ENCODE assay signal across 2 cellular contexts in the genomic region with DNA sequence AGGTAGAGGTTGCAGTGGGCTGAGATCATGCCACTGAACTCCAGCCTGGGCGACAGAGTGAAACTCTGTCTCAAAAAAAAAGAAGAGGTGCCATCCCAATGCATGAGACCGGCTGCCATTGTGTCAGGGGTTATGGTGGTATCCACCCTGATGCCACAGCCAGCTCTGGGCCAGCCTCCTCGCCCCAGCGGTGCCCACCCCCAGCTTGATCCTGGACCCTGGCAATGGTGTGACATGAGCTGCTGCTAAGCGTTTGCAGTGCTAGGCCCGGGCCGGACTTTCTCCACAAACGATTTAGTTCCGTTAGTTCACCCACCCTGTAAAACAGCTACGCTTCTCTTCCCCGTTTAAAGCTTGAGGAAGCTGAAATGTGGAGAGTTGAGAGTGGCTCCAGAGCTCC.
TF ChIP-seq lines count a peak whose summit lies in the region.

No MANE protein-coding gene starts in this region.

TF ChIP-seq in GM12891, 5 proteins besides CTCF, POLR2A, EP300 and RAD21:
- TF ChIP-seq SPI1 (IDR thresholded peaks at IDR 0.05; ENCODE audit: low read depth, low read length) (no peak), POLR2AphosphoS5 (IDR thresholded peaks at IDR 0.05; ENCODE audit: low read depth, low read length) (no peak), TAF1 (IDR thresholded peaks at IDR 0.05; ENCODE audit: low read depth, low read length) (no peak), PAX5 (IDR thresholded peaks at IDR 0.05; ENCODE audit: insufficient read depth, low read length, severe bottlenecking) (no peak), POU2F2 (IDR thresholded peaks at IDR 0.05; ENCODE audit: low read depth, low read length) (no peak)

TF ChIP-seq in H1, 55 proteins besides CTCF, POLR2A, EP300 and RAD21:
- no peak for TF ChIP-seq HDAC6 (IDR thresholded peaks at IDR 0.05; ENCODE audit: low read depth, low read length)
- TF ChIP-seq JUND (IDR thresholded peaks at IDR 0.05; ENCODE audit: low read length): no peak
- TF ChIP-seq POLR2AphosphoS5 (IDR thresholded peaks at IDR 0.05; ENCODE audit: low read depth, low read length): no peak
- no peak for TF ChIP-seq TBP (IDR thresholded peaks at IDR 0.05; ENCODE audit: low read depth, low read length)
- TF ChIP-seq GTF2F1 (IDR thresholded peaks at IDR 0.05; ENCODE audit: borderline replicate concordance, low read depth, low read length): no peak
- no peak for TF ChIP-seq SIN3A (conservative IDR thresholded peaks at IDR 0.05 in 1 of 2, IDR thresholded peaks at IDR 0.05 in 1 of 2; ENCODE audit: low read depth in 1 of 2, low read length in 2 of 2)
- no peak for TF ChIP-seq MAFK (IDR thresholded peaks at IDR 0.05; ENCODE audit: low read depth, low read length)
- no peak for TF ChIP-seq BACH1 (IDR thresholded peaks at IDR 0.05; ENCODE audit: low read length)
- TF ChIP-seq BCL11A (IDR thresholded peaks at IDR 0.05; ENCODE audit: low read depth in 2 of 2, low read length in 2 of 2): no peak
- no peak for TF ChIP-seq NANOG (IDR thresholded peaks at IDR 0.05; ENCODE audit: insufficient read depth, low read depth, low read length, poor library complexity, severe bottlenecking)
- no peak for TF ChIP-seq RNF2 (IDR thresholded peaks at IDR 0.05; ENCODE audit: borderline replicate concordance, low read depth, low read length, missing control alignments, poor library complexity, severe bottlenecking)
- no peak for TF ChIP-seq CBX8 (IDR thresholded peaks at IDR 0.05; ENCODE audit: borderline replicate concordance, low read depth, low read length)
- TF ChIP-seq, protein P1, sequence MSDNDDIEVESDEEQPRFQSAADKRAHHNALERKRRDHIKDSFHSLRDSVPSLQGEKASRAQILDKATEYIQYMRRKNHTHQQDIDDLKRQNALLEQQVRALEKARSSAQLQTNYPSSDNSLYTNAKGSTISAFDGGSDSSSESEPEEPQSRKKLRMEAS (IDR thresholded peaks at IDR 0.05): no peak
- no peak for TF ChIP-seq NRF1 (IDR thresholded peaks at IDR 0.05; ENCODE audit: low read depth, low read length)
- TF ChIP-seq SAP30 (IDR thresholded peaks at IDR 0.05; ENCODE audit: insufficient read depth, insufficient replicate concordance, low read length): no peak
